20 cellular contexts compared by ENCODE assay signal in the genomic region with DNA sequence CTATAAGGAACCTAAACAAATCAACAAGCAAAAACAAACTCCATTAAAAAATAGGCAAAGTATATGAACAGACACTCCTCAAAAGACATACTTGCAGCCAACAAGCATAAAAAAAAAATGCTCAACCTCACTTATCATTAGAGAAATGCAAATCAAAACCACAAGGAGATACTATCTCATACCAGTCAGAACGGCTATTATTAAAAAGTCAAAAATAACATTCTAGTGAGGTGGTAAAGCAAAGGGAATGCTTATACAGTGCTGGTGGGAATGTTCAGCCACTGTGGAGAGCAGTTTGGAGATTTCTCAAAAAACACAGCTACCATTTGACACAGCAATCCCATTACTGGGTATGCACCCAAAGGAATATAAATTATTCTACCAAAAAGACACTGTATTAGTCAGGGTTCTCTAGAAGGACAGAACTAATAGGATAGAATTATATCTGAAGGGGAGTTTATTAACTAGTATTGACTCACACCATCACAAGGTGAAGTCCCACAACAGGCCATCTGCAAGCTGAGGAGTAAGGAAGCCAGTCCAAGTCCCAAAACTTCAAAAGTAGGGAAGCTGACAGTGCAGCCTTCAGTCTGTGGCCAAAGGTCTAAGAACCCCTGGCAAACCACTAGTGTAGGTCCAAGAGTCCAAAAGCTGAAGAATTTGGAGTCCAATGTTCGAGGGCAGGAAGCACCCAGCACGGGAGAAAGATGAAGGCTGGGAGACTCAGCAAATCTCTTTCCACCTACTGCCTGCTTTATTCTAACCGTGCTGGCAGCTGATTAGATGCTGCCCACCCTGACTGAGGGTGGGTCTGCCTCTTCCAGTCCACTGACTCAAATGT.
DNase-seq lines count a peak whose midpoint lies in the region; ATAC-seq and TF ChIP-seq lines count a peak whose summit lies in the region.
"Had no signal": no experiment of that assay in that cellular context is flagged by ENCODE, and none has a peak within 500 bp of the region (broad histone marks: within the 10 kb centered on the region; RNA-seq: fewer than 3 reads in every experiment).

No MANE protein-coding gene starts in this region.

- TF ChIP-seq CTCF in tibial nerve (IDR thresholded peaks at IDR 0.05), result no peak

- CTCF ChIA-PET in CD4-positive, alpha-beta memory T cell (lab: Charles Lee; ENCODE audit: partially characterized antibody), result no interaction called here

- H3K36me3 ChIP-seq in tibial nerve, result no peaks in the 10 kb centered on the region
- H3K36me3 ChIP-seq in CD4-positive, alpha-beta memory T cell (ENCODE audit: insufficient read depth, low read length), result no peaks in the 10 kb centered on the region
- H3K36me3 ChIP-seq: heart left ventricle had no signal

- no peak overlapping the region for H3K27ac Mint-ChIP-seq in activated CD4-positive, alpha-beta T cell treated with anti-CD3 and anti-CD28 coated beads, Interleukin-2, amount 10 ng/mL, durations not matched to agents 24 days and 14 days
- H3K27ac Mint-ChIP-seq in CD4-positive, alpha-beta memory T cell, result no peak overlapping the region
- H3K27ac Mint-ChIP-seq: activated CD4-positive, alpha-beta memory T cell treated with anti-CD3 and anti-CD28 coated beads for 36 hours; H9 had no signal

- ATAC-seq in HG03135 (IDR thresholded peaks at IDR 0.05; ENCODE audit: unreplicated experiment) (peak; percentile 63), GM21360 (IDR thresholded peaks at IDR 0.05; ENCODE audit: unreplicated experiment) (no peak)
- ATAC-seq: heart left ventricle, K562, left ventricle myocardium superior had no signal

- H3K4me3 Mint-ChIP-seq in activated CD4-positive, alpha-beta T cell treated with anti-CD3 and anti-CD28 coated beads, Interleukin-2, amount 10 ng/mL, durations not matched to agents 24 days and 14 days, result no peak overlapping the region
- no peak overlapping the region for H3K4me3 Mint-ChIP-seq in CD4-positive, alpha-beta memory T cell
- H3K4me3 Mint-ChIP-seq: activated CD4-positive, alpha-beta memory T cell treated with anti-CD3 and anti-CD28 coated beads for 36 hours; H9 had no signal

- no peak for TF ChIP-seq POLR2A in tibial nerve (IDR thresholded peaks at IDR 0.05)

- H3K27me3 Mint-ChIP-seq in activated CD4-positive, alpha-beta T cell treated with anti-CD3 and anti-CD28 coated beads, Interleukin-2, amount 10 ng/mL, durations not matched to agents 24 days and 14 days, result peaks cover 18% of the 10 kb centered on the region
- H3K27me3 Mint-ChIP-seq in CD4-positive, alpha-beta memory T cell, result peaks cover 0 to 3% of the 10 kb centered on the region in 2 donors
- H3K27me3 Mint-ChIP-seq: activated CD4-positive, alpha-beta memory T cell treated with anti-CD3 and anti-CD28 coated beads for 36 hours had no signal

- no peaks in the 10 kb centered on the region for H3K27me3 ChIP-seq in tibial nerve
- no peaks in the 10 kb centered on the region for H3K27me3 ChIP-seq in CD4-positive, alpha-beta memory T cell (ENCODE audit: insufficient read depth, low read length)
- H3K27me3 ChIP-seq: heart left ventricle had no signal

- no peaks in the 10 kb centered on the region for H3K9me3 ChIP-seq in tibial nerve
- no peaks in the 10 kb centered on the region for H3K9me3 ChIP-seq in CD4-positive, alpha-beta memory T cell (ENCODE audit: control insufficient read depth in 1 of 2, low read length in 2 of 2)
- H3K9me3 ChIP-seq: Caco-2, heart left ventricle had no signal

- H3K4me1 Mint-ChIP-seq in activated CD4-positive, alpha-beta T cell treated with anti-CD3 and anti-CD28 coated beads, Interleukin-2, amount 10 ng/mL, durations not matched to agents 24 days and 14 days, result peaks cover 4% of the 10 kb centered on the region
- peaks cover 3 to 13% (median 5%) of the 10 kb centered on the region in 4 donors for H3K4me1 Mint-ChIP-seq in CD4-positive, alpha-beta memory T cell

- POLR2A ChIA-PET in CD4-positive, alpha-beta memory T cell (lab: Charles Lee; ENCODE audit: partially characterized antibody), result no interaction called here

- intact Hi-C loops in activated CD4-positive, alpha-beta T cell treated with anti-CD3 and anti-CD28 coated beads, Interleukin-2, amount 10 ng/mL, durations not matched to agents 24 days and 14 days (cut with micrococcal nuclease), result no loop called here
- intact Hi-C loops in CD4-positive, alpha-beta memory T cell (cut with micrococcal nuclease), result no loop called here

- no peaks in the 10 kb centered on the region for H3K9me3 Mint-ChIP-seq in activated CD4-positive, alpha-beta T cell treated with anti-CD3 and anti-CD28 coated beads, Interleukin-2, amount 10 ng/mL, durations not matched to agents 24 days and 14 days
- H3K9me3 Mint-ChIP-seq in CD4-positive, alpha-beta memory T cell, result peaks cover 0 to 2% (median 0%) of the 10 kb centered on the region in 8 donors
- H3K9me3 Mint-ChIP-seq: activated CD4-positive, alpha-beta memory T cell treated with anti-CD3 and anti-CD28 coated beads for 36 hours; H9 had no signal

- no peak for TF ChIP-seq EP300 in tibial nerve (IDR thresholded peaks at IDR 0.05)

- H3K27ac ChIP-seq in tibial nerve, result no peak overlapping the region
- no peak overlapping the region for H3K27ac ChIP-seq in CD4-positive, alpha-beta memory T cell (ENCODE audit: low read depth, low read length)
- H3K27ac ChIP-seq: 22Rv1, heart left ventricle, RWPE1 had no signal

- no peaks in the 10 kb centered on the region for H3K4me1 ChIP-seq in tibial nerve
- H3K4me1 ChIP-seq in CD4-positive, alpha-beta memory T cell (ENCODE audit: insufficient read depth, low read length), result no peaks in the 10 kb centered on the region
- H3K4me1 ChIP-seq: heart left ventricle had no signal

- H3K4me3 ChIP-seq in tibial nerve, result no peak overlapping the region
- no peak overlapping the region for H3K4me3 ChIP-seq in CD4-positive, alpha-beta memory T cell (ENCODE audit: low read length in 2 of 2)
- H3K4me3 ChIP-seq: heart left ventricle, K562 had no signal

- peak; percentile 34 for DNase-seq in activated CD4-positive, alpha-beta T cell treated with anti-CD3 and anti-CD28 coated beads, Interleukin-2, amount 10 ng/mL, durations not matched to agents 24 days and 14 days
- DNase-seq in activated CD4-positive, alpha-beta T cell treated with anti-CD3 and anti-CD28 coated beads, Interleukin-2, amount 50 U/mL, for 4 hours, result no peak
- DNase-seq in astrocyte of the hippocampus (ENCODE audit: low read depth, low spot score), result peak; percentile 82
- no peak for DNase-seq in NCI-H2196 treated with DMSO at 0.1 percent for 48 hours (lab: John Stamatoyannopoulos, UW; ENCODE audit: unreplicated experiment)
- no peak for DNase-seq in tibial nerve (ENCODE audit: low spot score in 2 of 2)
- no peak for DNase-seq in CD4-positive, alpha-beta memory T cell
- DNase-seq: activated CD4-positive, alpha-beta memory T cell treated with anti-CD3 and anti-CD28 coated beads for 36 hours; activated gamma-delta T cell; Caco-2; cerebellar nuclear complex; H9; heart left ventricle; left ventricle myocardium superior; NCI-H1436 treated with DMSO at 0.1 percent for 48 hours; NCI-H524 treated with DMSO at 0.1 percent for 48 hours had no signal

- 77 to 80% methylated on average over 4 of the region's 4 CpGs for WGBS in tibial nerve, 2 donors

- no peaks in the 10 kb centered on the region for H3K36me3 Mint-ChIP-seq in activated CD4-positive, alpha-beta T cell treated with anti-CD3 and anti-CD28 coated beads, Interleukin-2, amount 10 ng/mL, durations not matched to agents 24 days and 14 days (ENCODE audit: low read depth)
- H3K36me3 Mint-ChIP-seq in CD4-positive, alpha-beta memory T cell, result no peaks in the 10 kb centered on the region
- H3K36me3 Mint-ChIP-seq: activated CD4-positive, alpha-beta memory T cell treated with anti-CD3 and anti-CD28 coated beads for 36 hours had no signal

Comparison
In these comparisons a context has a peak if more than half of its experiments do, and no peak if none do; other contexts are left out.
1. DNase-seq: peak in activated CD4-positive, alpha-beta T cell treated with anti-CD3 and anti-CD28 coated beads, Interleukin-2, amount 10 ng/mL, durations not matched to agents 24 days and 14 days (single experiment) and astrocyte of the hippocampus (single experiment); none in activated CD4-positive, alpha-beta T cell treated with anti-CD3 and anti-CD28 coated beads, Interleukin-2, amount 50 U/mL, for 4 hours (0 of 2), NCI-H2196 treated with DMSO at 0.1 percent for 48 hours (single experiment), tibial nerve (0 of 2) and CD4-positive, alpha-beta memory T cell (0 of 5).